In the genomic region with DNA sequence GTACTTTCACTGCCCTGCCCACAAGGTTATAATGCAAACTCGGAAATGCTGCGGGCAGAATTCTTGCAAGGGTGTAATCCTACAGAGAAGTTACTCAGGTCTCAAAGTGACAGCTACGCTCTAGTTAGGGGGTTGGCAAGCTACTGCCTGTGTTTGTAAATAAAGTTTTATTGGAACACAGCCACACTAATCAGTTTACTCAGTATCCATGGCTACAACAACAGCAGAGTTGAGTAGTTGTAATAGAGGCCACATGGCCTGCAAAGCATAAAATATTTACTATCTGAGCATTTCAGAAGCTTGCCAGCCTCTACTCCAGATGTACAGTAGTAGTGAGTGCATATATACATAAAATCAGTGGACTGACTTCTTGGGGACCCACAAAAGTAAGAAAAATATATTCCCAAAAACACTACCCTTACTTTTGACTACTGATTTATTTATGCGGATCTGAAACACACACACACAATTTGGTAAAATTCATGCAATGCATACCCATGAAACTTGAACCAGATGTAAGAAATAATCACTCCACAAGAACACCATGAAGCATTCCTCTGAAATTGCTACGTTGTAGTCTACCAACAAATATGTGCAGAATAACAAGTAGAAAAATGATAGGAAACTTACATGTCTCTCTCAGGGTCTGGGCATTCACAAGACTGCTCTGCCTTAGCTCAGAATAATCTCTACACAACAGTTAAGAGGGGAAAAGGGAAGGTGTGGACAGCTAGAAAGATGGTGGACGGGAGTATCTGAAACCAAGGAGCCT, we compare ENCODE assay signal across 18 cellular contexts. TPM values are rescaled to one million over a fixed set of nuclear protein-coding genes. Genes with fewer than 3 reads are reported as not detected.
A peak's percentile ranks its signal among the peaks of the same experiment; 100 is the strongest.
DNase-seq lines count a peak whose midpoint lies in the region; ATAC-seq and TF ChIP-seq lines count a peak whose summit lies in the region.
"Had no signal": no experiment of that assay in that cellular context is flagged by ENCODE, and none has a peak within 500 bp of the region (broad histone marks: within the 10 kb centered on the region; RNA-seq: fewer than 3 reads in every experiment).

No MANE protein-coding gene starts in this region.

- H3K27ac ChIP-seq in foreskin keratinocyte: no peak overlapping the region
- H3K27ac ChIP-seq in upper lobe of left lung: no peak overlapping the region
- H3K27ac ChIP-seq: BLaER1 treated with 17β-estradiol and CSF1 and Interleukin-3, amounts not matched to agents 10 nM and 100 nM; colonic mucosa; lower lobe of right lung had no signal

- in situ Hi-C loops in astrocyte of the spinal cord (cut with HindIII; ENCODE audit: low sequenced_read_pairs): no loop called here

- H3K4me3 ChIP-seq in AG04449 (ENCODE audit: low read depth, low read length): no peak overlapping the region
- H3K4me3 ChIP-seq in astrocyte of the spinal cord (ENCODE audit: low read depth, low read length): no peak overlapping the region
- no peak overlapping the region for H3K4me3 ChIP-seq in upper lobe of left lung
- H3K4me3 ChIP-seq: BLaER1 treated with 17β-estradiol and CSF1 and Interleukin-3, amounts not matched to agents 10 nM and 100 nM; colonic mucosa; lower lobe of right lung had no signal

- DNase-seq in AG04449 (ENCODE audit: low read depth, low spot score) (peak; percentile 77), GM04503 (ENCODE audit: low read depth) (peak; percentile 62), astrocyte of the spinal cord (ENCODE audit: low read depth, low spot score) (peak; percentile 44), foreskin keratinocyte (peak in 1 of 2 donors; percentile 40), HCEC 1CT (no peak), upper lobe of left lung (no peak), NCI-H1105 (lab: John Stamatoyannopoulos, UW) (no peak)
- DNase-seq: activated CD4-positive, alpha-beta T cell treated with anti-CD3 and anti-CD28 coated beads, Interleukin-2, amount 50 U/mL, for 1 hour; activated naive CD8-positive, alpha-beta T cell treated with anti-CD3 and anti-CD28 coated beads, Interleukin-2, amount 50 U/mL, for 24 hours; activated T-cell treated with anti-CD3 and anti-CD28 coated beads, Interleukin-2, amount 50 U/mL, for 48 hours; colonic mucosa; EL; lower lobe of right lung; NCI-H1048; NCI-H524; SIG-M5 had no signal

- 86 to 87% methylated on average over 6 of the region's 6 CpGs for WGBS in upper lobe of left lung, 2 donors

- TF ChIP-seq POLR2A in upper lobe of left lung (IDR thresholded peaks at IDR 0.05): no peak

- no peak for TF ChIP-seq EP300 in upper lobe of left lung (IDR thresholded peaks at IDR 0.05)

- TF ChIP-seq CTCF in AG04449 (IDR thresholded peaks at IDR 0.05; ENCODE audit: insufficient read depth, low read length, missing control alignments): no peak
- no peak for TF ChIP-seq CTCF in astrocyte of the spinal cord (IDR thresholded peaks at IDR 0.05; ENCODE audit: low read depth, low read length)
- TF ChIP-seq CTCF in foreskin keratinocyte (conservative IDR thresholded peaks at IDR 0.05): no peak
- no peak for TF ChIP-seq CTCF in upper lobe of left lung (IDR thresholded peaks at IDR 0.05)

- CTCF ChIA-PET in AG04449 (lab: Yijun Ruan, JAX): interaction anchor here (1.0 to 2.0 kb wide), 6 partner anchors 9 to 222 kb away, joined by 3 to 7 read pairs (median 4); no protein-coding TSS in a partner anchor

- no peaks in the 10 kb centered on the region for H3K36me3 ChIP-seq in upper lobe of left lung
- H3K36me3 ChIP-seq: colonic mucosa, lower lobe of right lung had no signal

- H3K9me3 ChIP-seq in upper lobe of left lung: no peaks in the 10 kb centered on the region
- H3K9me3 ChIP-seq: colonic mucosa, lower lobe of right lung had no signal

- POLR2A ChIA-PET in AG04449 (lab: Yijun Ruan, JAX): no interaction called here

- H3K27me3 ChIP-seq in foreskin keratinocyte: no peaks in the 10 kb centered on the region
- H3K27me3 ChIP-seq in upper lobe of left lung: no peaks in the 10 kb centered on the region
- H3K27me3 ChIP-seq: BLaER1 treated with 17β-estradiol and CSF1 and Interleukin-3, amounts not matched to agents 10 nM and 100 nM; colonic mucosa had no signal

- H3K4me1 ChIP-seq in foreskin keratinocyte (peaks cover 6% of the 10 kb centered on the region), upper lobe of left lung (peaks cover 6 to 12% (median 9%) of the 10 kb centered on the region in 4 donors)
- H3K4me1 ChIP-seq: colonic mucosa had no signal

- peak; percentile 43 for ATAC-seq in foreskin keratinocyte
- ATAC-seq in upper lobe of left lung (ENCODE audit: low FRiP score in 2 of 2): no peak
- no peak for ATAC-seq in GM19351 (IDR thresholded peaks at IDR 0.05; ENCODE audit: unreplicated experiment)
- ATAC-seq: activated naive CD8-positive, alpha-beta T cell treated with anti-CD3 and anti-CD28 coated beads, Interleukin-2, amount 50 U/mL, for 24 hours had no signal

RNA-seq across cellular contexts. Expression of a gene that starts 52.9 kb away (rescaled TPM):
- total RNA-seq in foreskin keratinocyte (23.8 and 32.1 TPM in 2 replicates), upper lobe of left lung (10 to 100 TPM; 33.0 to 54.4 (median 45.9) TPM)
- polyA plus RNA-seq in foreskin keratinocyte: 7.8 and 9.3 TPM in 2 replicates

Comparison
In these comparisons a context has a peak if more than half of its experiments do, and no peak if none do; other contexts are left out.
1. DNase-seq: peak in AG04449 (single experiment), GM04503 (single experiment) and astrocyte of the spinal cord (single experiment); none in HCEC 1CT (single experiment), upper lobe of left lung (0 of 2) and NCI-H1105 (single experiment).